ENCODE assay signal across 25 cellular contexts in genomic region chr7:26178272-26178960, GRCh38. TPM values are rescaled to one million over a fixed set of nuclear protein-coding genes. Genes with fewer than 3 reads are reported as not detected.
DNase-seq lines count a peak whose midpoint lies in the region; ATAC-seq, FAIRE-seq and TF ChIP-seq lines count a peak whose summit lies in the region.
"Had no signal": no experiment of that assay in that cellular context is flagged by ENCODE, and none has a peak within 500 bp of the region (broad histone marks: within the 10 kb centered on the region; RNA-seq: fewer than 3 reads in every experiment).

No MANE protein-coding gene starts in this region.

- no peak overlapping the region for H2AFZ ChIP-seq in astrocyte (ENCODE audit: low read depth, low read length)

- no peaks in the 10 kb centered on the region for H3K36me3 ChIP-seq in astrocyte (ENCODE audit: insufficient read depth, low read length)
- H3K36me3 ChIP-seq: SJSA1, stomach had no signal

- DNase-seq in stimulated activated naive CD8-positive, alpha-beta T cell treated with anti-CD3 and anti-CD28 coated beads, Interleukin-15, Interleukin-2, amounts not matched to agents 100 U/mL and 50 U/mL, for 24 hours: no peak
- DNase-seq in astrocyte (ENCODE audit: low read depth) (no peak), pons (ENCODE audit: low spot score) (no peak)
- no peak for DNase-seq in natural killer cell treated with Interleukin-12 subunit alpha and Interleukin-12 subunit beta and Interleukin-15 and Interleukin-18, amount 100 ng/mL, for 72 hours (ENCODE audit: low spot score)
- no peak for DNase-seq in stimulated activated CD4-positive, alpha-beta T cell treated with anti-CD3 and anti-CD28 coated beads, Interleukin-12 subunit alpha, Interleukin-12 subunit beta, amount 100 ng/mL, for 4 hours
- DNase-seq: activated CD4-positive, CD25-positive, alpha-beta regulatory T cell; activated naive CD4-positive, alpha-beta T cell treated with anti-CD3 and anti-CD28 coated beads for 36 hours; AML-193; body of pancreas; foreskin fibroblast; HFFc6; hypothalamus; KBM-7; mesendoderm; NCI-H1092 treated with DMSO at 0.1 percent for 48 hours; NCI-H526; nephron progenitor cell; stomach; T-helper 9 cell had no signal

- TF ChIP-seq POLR2A in GM18505 (IDR thresholded peaks at IDR 0.05; ENCODE audit: borderline replicate concordance, extremely low read depth, insufficient read depth, insufficient read length): no peak

- no peak overlapping the region for H3K27ac ChIP-seq in astrocyte (ENCODE audit: low read depth, low read length)
- H3K27ac ChIP-seq: coronary artery, SJSA1, stomach had no signal

- peaks cover 41% of the 10 kb centered on the region for H3K36me3 Mint-ChIP-seq in stimulated activated naive CD8-positive, alpha-beta T cell treated with anti-CD3 and anti-CD28 coated beads, Interleukin-15, Interleukin-2, amounts not matched to agents 100 ng/mL and 50 ng/mL, for 24 hours (ENCODE audit: low read depth)
- peaks cover 9% of the 10 kb centered on the region for H3K36me3 Mint-ChIP-seq in astrocyte (ENCODE audit: low read depth, unreplicated experiment)
- H3K36me3 Mint-ChIP-seq in natural killer cell treated with Interleukin-12 subunit alpha and Interleukin-12 subunit beta and Interleukin-15 and Interleukin-18, amount 100 ng/mL, for 72 hours: peaks cover 14% of the 10 kb centered on the region

- no peaks in the 10 kb centered on the region for H3K79me2 ChIP-seq in astrocyte (ENCODE audit: insufficient read depth, low read length)

- TF ChIP-seq CTCF in astrocyte (IDR thresholded peaks at IDR 0.05; ENCODE audit: insufficient read depth, low read depth, low read length): no peak

- H4K20me1 ChIP-seq in astrocyte (ENCODE audit: insufficient read depth, low read length): peaks cover 31% of the 10 kb centered on the region

- no peak overlapping the region for H3K4me2 ChIP-seq in astrocyte (ENCODE audit: low read length)

- no peak overlapping the region for H3K4me3 Mint-ChIP-seq in stimulated activated naive CD8-positive, alpha-beta T cell treated with anti-CD3 and anti-CD28 coated beads, Interleukin-15, Interleukin-2, amounts not matched to agents 100 ng/mL and 50 ng/mL, for 24 hours
- no peak overlapping the region for H3K4me3 Mint-ChIP-seq in astrocyte (ENCODE audit: unreplicated experiment)
- H3K4me3 Mint-ChIP-seq in natural killer cell treated with Interleukin-12 subunit alpha and Interleukin-12 subunit beta and Interleukin-15 and Interleukin-18, amount 100 ng/mL, for 72 hours: no peak overlapping the region
- H3K4me3 Mint-ChIP-seq: activated naive CD4-positive, alpha-beta T cell treated with anti-CD3 and anti-CD28 coated beads for 36 hours; HFFc6; nephron progenitor cell had no signal

- H3K4me1 Mint-ChIP-seq in stimulated activated naive CD8-positive, alpha-beta T cell treated with anti-CD3 and anti-CD28 coated beads, Interleukin-15, Interleukin-2, amounts not matched to agents 100 ng/mL and 50 ng/mL, for 24 hours (ENCODE audit: low read depth): peaks cover 35% of the 10 kb centered on the region
- H3K4me1 Mint-ChIP-seq in astrocyte (ENCODE audit: low read depth, unreplicated experiment): peaks cover 6% of the 10 kb centered on the region
- peaks cover 35 to 43% of the 10 kb centered on the region in 2 donors for H3K4me1 Mint-ChIP-seq in natural killer cell treated with Interleukin-12 subunit alpha and Interleukin-12 subunit beta and Interleukin-15 and Interleukin-18, amount 100 ng/mL, for 72 hours (ENCODE audit: low read depth in 2 of 2)

- no peaks in the 10 kb centered on the region for H3K9me3 Mint-ChIP-seq in stimulated activated naive CD8-positive, alpha-beta T cell treated with anti-CD3 and anti-CD28 coated beads, Interleukin-15, Interleukin-2, amounts not matched to agents 100 ng/mL and 50 ng/mL, for 24 hours
- no peaks in the 10 kb centered on the region for H3K9me3 Mint-ChIP-seq in astrocyte (ENCODE audit: unreplicated experiment)
- H3K9me3 Mint-ChIP-seq in natural killer cell treated with Interleukin-12 subunit alpha and Interleukin-12 subunit beta and Interleukin-15 and Interleukin-18, amount 100 ng/mL, for 72 hours: no peaks in the 10 kb centered on the region
- H3K9me3 Mint-ChIP-seq: activated naive CD4-positive, alpha-beta T cell treated with anti-CD3 and anti-CD28 coated beads for 36 hours; HFFc6 had no signal

- no peaks in the 10 kb centered on the region for H3K9me3 ChIP-seq in astrocyte (ENCODE audit: insufficient read depth, low read depth, low read length)
- H3K9me3 ChIP-seq: body of pancreas, SJSA1, stomach had no signal

- no peak for ATAC-seq in stimulated activated naive CD8-positive, alpha-beta T cell treated with anti-CD3 and anti-CD28 coated beads, Interleukin-15, Interleukin-2, amounts not matched to agents 100 U/mL and 50 U/mL, for 24 hours
- peak in 1 of 2 donors; percentile 29 for ATAC-seq in natural killer cell treated with Interleukin-12 subunit alpha and Interleukin-12 subunit beta and Interleukin-15 and Interleukin-18, amount 100 ng/mL, for 72 hours
- ATAC-seq in GM18505 (IDR thresholded peaks at IDR 0.05; ENCODE audit: unreplicated experiment): no peak
- ATAC-seq: body of pancreas had no signal

- H3K4me3 ChIP-seq in astrocyte (ENCODE audit: insufficient read depth, low read depth, low read length): no peak overlapping the region
- H3K4me3 ChIP-seq: body of pancreas, coronary artery, SJSA1, stomach had no signal

- no peaks in the 10 kb centered on the region for H3K27me3 ChIP-seq in astrocyte (ENCODE audit: insufficient read depth, low read length)
- H3K27me3 ChIP-seq: body of pancreas, SJSA1, stomach had no signal

- no peaks in the 10 kb centered on the region for H3K4me1 ChIP-seq in astrocyte (ENCODE audit: insufficient read depth, low read length)
- H3K4me1 ChIP-seq: SJSA1 had no signal

- H3K27me3 Mint-ChIP-seq in stimulated activated naive CD8-positive, alpha-beta T cell treated with anti-CD3 and anti-CD28 coated beads, Interleukin-15, Interleukin-2, amounts not matched to agents 100 ng/mL and 50 ng/mL, for 24 hours: no peaks in the 10 kb centered on the region
- no peaks in the 10 kb centered on the region for H3K27me3 Mint-ChIP-seq in astrocyte (ENCODE audit: low read depth, unreplicated experiment)
- no peaks in the 10 kb centered on the region for H3K27me3 Mint-ChIP-seq in natural killer cell treated with Interleukin-12 subunit alpha and Interleukin-12 subunit beta and Interleukin-15 and Interleukin-18, amount 100 ng/mL, for 72 hours

- FAIRE-seq in astrocyte (lab: Jason Lieb, UNC): no peak
- FAIRE-seq: keratinocyte, urothelium cell line had no signal

- H3K9ac ChIP-seq in astrocyte (ENCODE audit: low read length): no peak overlapping the region

- H3K27ac Mint-ChIP-seq in stimulated activated naive CD8-positive, alpha-beta T cell treated with anti-CD3 and anti-CD28 coated beads, Interleukin-15, Interleukin-2, amounts not matched to agents 100 ng/mL and 50 ng/mL, for 24 hours: peak overlapping the region; percentile 57
- peak overlapping the region; percentile 53 for H3K27ac Mint-ChIP-seq in astrocyte (ENCODE audit: unreplicated experiment)
- H3K27ac Mint-ChIP-seq in natural killer cell treated with Interleukin-12 subunit alpha and Interleukin-12 subunit beta and Interleukin-15 and Interleukin-18, amount 100 ng/mL, for 72 hours: peak overlapping the region; percentile 43 to 56
- H3K27ac Mint-ChIP-seq: activated naive CD4-positive, alpha-beta T cell treated with anti-CD3 and anti-CD28 coated beads for 36 hours; HFFc6; nephron progenitor cell had no signal

RNA-seq across cellular contexts. Expression of gene HNRNPA2B1, which starts 22.1 kb away (rescaled TPM):
- total RNA-seq in astrocyte: 361 and 415 TPM in 2 replicates
- 1,000 to 10,000 TPM in 1 of 2 donors, 100 to 1,000 TPM in 1; 824 to 1,096 TPM for total RNA-seq in natural killer cell treated with Interleukin-12 subunit alpha and Interleukin-12 subunit beta and Interleukin-15 and Interleukin-18, amount 100 ng/mL, for 72 hours

RNA-seq across cellular contexts. Expression of gene CBX3, which starts 23.1 kb away (rescaled TPM):
- total RNA-seq in astrocyte: 141 and 148 TPM in 2 replicates
- 100 to 1,000 TPM; 184 to 218 TPM for total RNA-seq in natural killer cell treated with Interleukin-12 subunit alpha and Interleukin-12 subunit beta and Interleukin-15 and Interleukin-18, amount 100 ng/mL, for 72 hours

RNA-seq across cellular contexts. Expression of gene NFE2L3, which starts 26.4 kb away (rescaled TPM):
- total RNA-seq in astrocyte: 49.0 and 50.4 TPM in 2 replicates
- total RNA-seq in natural killer cell treated with Interleukin-12 subunit alpha and Interleukin-12 subunit beta and Interleukin-15 and Interleukin-18, amount 100 ng/mL, for 72 hours: 10 to 100 TPM; 21.3 to 29.1 TPM
